9 cellular contexts compared by ENCODE assay signal in the genomic region with DNA sequence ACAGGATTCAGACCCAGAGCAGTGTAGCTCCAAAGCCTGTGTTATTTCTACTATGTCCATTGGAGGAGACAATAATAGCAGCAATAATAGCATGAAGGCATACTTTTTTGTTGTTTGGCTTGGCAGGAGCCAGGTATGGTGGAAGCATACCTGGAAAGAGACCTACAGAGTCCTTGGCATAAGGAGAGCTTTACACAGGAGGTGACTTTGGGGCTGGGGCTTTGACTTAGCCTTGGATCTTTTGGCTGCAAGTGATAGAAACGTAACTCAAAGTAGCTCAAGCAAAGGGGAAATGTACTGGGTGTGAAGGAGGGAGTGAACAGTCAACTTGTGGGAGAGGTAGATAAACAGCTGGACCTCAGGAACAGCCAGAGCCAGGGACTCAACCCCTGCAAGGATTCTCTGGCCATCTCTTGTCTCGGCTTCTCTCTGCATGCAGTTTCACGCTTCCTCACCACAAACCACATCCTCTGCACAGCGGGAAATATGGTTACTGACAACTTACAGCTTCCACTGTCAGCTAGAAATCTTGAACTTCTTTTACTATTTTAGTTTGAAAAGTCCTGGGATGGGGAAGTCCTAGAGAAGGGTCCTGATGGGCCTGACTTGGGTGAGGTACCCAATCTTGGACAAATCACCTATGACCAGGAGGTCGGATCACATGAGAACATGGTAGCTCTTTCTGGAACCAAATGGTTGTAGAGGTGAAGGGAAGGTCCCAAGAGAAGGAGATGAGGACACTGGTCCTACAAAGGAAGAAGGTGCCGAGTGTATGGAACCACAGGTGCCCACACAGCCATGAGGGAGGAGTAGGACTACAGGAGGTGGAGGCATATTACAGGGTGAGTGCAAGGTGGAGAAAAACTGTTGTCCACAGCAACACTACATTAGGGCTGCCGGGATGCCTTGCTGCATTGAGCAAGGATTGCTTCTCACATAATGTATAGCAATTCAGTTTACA. TPM values are rescaled to one million over a fixed set of nuclear protein-coding genes. Genes with fewer than 3 reads are reported as not detected.
A peak's percentile ranks its signal among the peaks of the same experiment; 100 is the strongest.
DNase-seq lines count a peak whose midpoint lies in the region; ATAC-seq and TF ChIP-seq lines count a peak whose summit lies in the region.
"Had no signal": no experiment of that assay in that cellular context is flagged by ENCODE, and none has a peak within 500 bp of the region (broad histone marks: within the 10 kb centered on the region; RNA-seq: fewer than 3 reads in every experiment).

No MANE protein-coding gene starts in this region.

- no peak for TF ChIP-seq EP300 in ovary (IDR thresholded peaks at IDR 0.05)

- TF ChIP-seq CTCF in fibroblast of mammary gland (conservative IDR thresholded peaks at IDR 0.05; ENCODE audit: control insufficient read depth, insufficient read depth, low read depth, low read length) = no peak
- no peak for TF ChIP-seq CTCF in ovary (IDR thresholded peaks at IDR 0.05)

- peak; percentile 92 for DNase-seq in EH (ENCODE audit: low read depth)
- DNase-seq in M059J (ENCODE audit: low read depth) = peak; percentile 95
- peak; percentile 82 for DNase-seq in activated CD8-positive, alpha-beta memory T cell treated with anti-CD3 and anti-CD28 coated beads for 24 hours
- peak; percentile 78 for DNase-seq in fibroblast of mammary gland (ENCODE audit: low read depth)
- DNase-seq in stimulated activated CD4-positive, alpha-beta T cell treated with anti-CD3 and anti-CD28 coated beads, Interleukin-12 subunit alpha, Interleukin-12 subunit beta, amount 100 ng/mL, for 48 hours (ENCODE audit: low read depth in 2 of 3, low spot score in 1 of 3) = peak; percentile 36 to 61 (median 58)
- DNase-seq in ovary = no peak
- DNase-seq in NCI-H146 (lab: John Stamatoyannopoulos, UW) = no peak

- WGBS in ovary, 3 donors = 77 to 84% (median 80%) methylated on average over 7 of the region's 7 CpGs

- no peak for TF ChIP-seq POLR2A in ovary (IDR thresholded peaks at IDR 0.05)

- no peaks in the 10 kb centered on the region for H3K4me1 ChIP-seq in ovary (ENCODE audit: insufficient read depth)
- H3K4me1 ChIP-seq: parathyroid adenoma had no signal

- ATAC-seq in GM21717 (IDR thresholded peaks at IDR 0.05; ENCODE audit: unreplicated experiment) = peak; percentile 89

- no peak overlapping the region for H3K4me3 ChIP-seq in fibroblast of mammary gland (ENCODE audit: control insufficient read depth, low read depth, low read length)
- H3K4me3 ChIP-seq in ovary = no peak overlapping the region

- no peaks in the 10 kb centered on the region for H3K9me3 ChIP-seq in ovary

- no peaks in the 10 kb centered on the region for H3K36me3 ChIP-seq in ovary

- intact Hi-C loops in ovary (cut with DNase I) = no loop called here

- no peak overlapping the region for H3K27ac ChIP-seq in ovary
- H3K27ac ChIP-seq: parathyroid adenoma had no signal

- no peaks in the 10 kb centered on the region for H3K27me3 ChIP-seq in ovary

RNA-seq across cellular contexts. Expression of a gene that starts 47.0 kb away (rescaled TPM):
- 28.9 and 48.1 TPM in 2 replicates for total RNA-seq in M059J (2014; rRNA removed; shearing (Covaris generic))
- total RNA-seq in ovary = 10 to 100 TPM; 18.6 to 55.9 (median 41.1) TPM
- polyA plus RNA-seq in ovary = 10 to 100 TPM; 12.5 to 17.6 TPM

Comparison
In these comparisons a context has a peak if more than half of its experiments do, and no peak if none do; other contexts are left out.
1. DNase-seq: peak in EH (single experiment), M059J (single experiment), activated CD8-positive, alpha-beta memory T cell treated with anti-CD3 and anti-CD28 coated beads for 24 hours (single experiment), fibroblast of mammary gland (single experiment) and stimulated activated CD4-positive, alpha-beta T cell treated with anti-CD3 and anti-CD28 coated beads, Interleukin-12 subunit alpha, Interleukin-12 subunit beta, amount 100 ng/mL, for 48 hours (3 of 3); none in ovary (0 of 5) and NCI-H146 (single experiment).